ENCODE assay signal across 13 cellular contexts in genomic region chr9:131713016-131713415, GRCh38. TPM values are rescaled to one million over a fixed set of nuclear protein-coding genes. Genes with fewer than 3 reads are reported as not detected.
DNase-seq lines count a peak whose midpoint lies in the region; ATAC-seq and TF ChIP-seq lines count a peak whose summit lies in the region.
"Had no signal": no experiment of that assay in that cellular context is flagged by ENCODE, and none has a peak within 500 bp of the region (broad histone marks: within the 10 kb centered on the region; RNA-seq: fewer than 3 reads in every experiment).

No MANE protein-coding gene starts in this region.

- H3K4me3 ChIP-seq in heart left ventricle (no peak overlapping the region), uterus (no peak overlapping the region), HAP-1 (no peak overlapping the region)

- no peak for TF ChIP-seq CTCF in heart left ventricle (IDR thresholded peaks at IDR 0.05)
- no peak for TF ChIP-seq CTCF in uterus (IDR thresholded peaks at IDR 0.05)

- no peak for DNase-seq in heart left ventricle
- DNase-seq in left ventricle myocardium superior: no peak
- no peak for DNase-seq in natural killer cell treated with Interleukin-12 subunit alpha and Interleukin-12 subunit beta and Interleukin-15 and Interleukin-18, amount 100 ng/mL, for 72 hours (ENCODE audit: low spot score)
- no peak for DNase-seq in uterus
- no peak for DNase-seq in HAP-1 (ENCODE audit: low spot score in 2 of 2)
- no peak for DNase-seq in DMS 273 treated with DMSO at 0.1 percent for 48 hours (lab: John Stamatoyannopoulos, UW)
- no peak for DNase-seq in NCI-H510A (lab: John Stamatoyannopoulos, UW)
- DNase-seq: anterior cingulate cortex; NCI-H187; NK-92 treated with Interleukin-12 subunit alpha and Interleukin-12 subunit beta, amount 100 ng/mL, for 24 hours; stimulated activated CD4-positive, alpha-beta T cell treated with anti-CD3 and anti-CD28 coated beads, Interleukin-2, amount 100 ng/mL, for 24 hours had no signal

- peaks cover 16 to 99% (median 71%) of the 10 kb centered on the region in 12 donors for H3K4me1 ChIP-seq in heart left ventricle
- no peaks in the 10 kb centered on the region for H3K4me1 ChIP-seq in uterus
- H3K4me1 ChIP-seq in HAP-1: peaks cover 20% of the 10 kb centered on the region

- H3K9me3 ChIP-seq in heart left ventricle (no peaks in the 10 kb centered on the region), uterus (no peaks in the 10 kb centered on the region), HAP-1 (no peaks in the 10 kb centered on the region)

- no peaks in the 10 kb centered on the region for H3K9me3 Mint-ChIP-seq in dendritic cell treated with granulocyte-macrophage colony-stimulating factor and Interleukin-4, amounts not matched to agents 40 ng/mL and 50 ng/mL, for 4 days
- H3K9me3 Mint-ChIP-seq in natural killer cell treated with Interleukin-12 subunit alpha and Interleukin-12 subunit beta and Interleukin-15 and Interleukin-18, amount 100 ng/mL, for 72 hours: no peaks in the 10 kb centered on the region
- H3K9me3 Mint-ChIP-seq: stimulated activated naive CD8-positive, alpha-beta T cell treated with anti-CD3 and anti-CD28 coated beads, Interleukin-15, Interleukin-2, amounts not matched to agents 100 ng/mL and 50 ng/mL, for 24 hours had no signal

- H3K27ac ChIP-seq in heart left ventricle (peak overlapping the region; percentile 58 to 93 (median 84)), uterus (peak overlapping the region; percentile 75 to 95)

- no peaks in the 10 kb centered on the region for H3K27me3 Mint-ChIP-seq in dendritic cell treated with granulocyte-macrophage colony-stimulating factor and Interleukin-4, amounts not matched to agents 40 ng/mL and 50 ng/mL, for 4 days
- H3K27me3 Mint-ChIP-seq in natural killer cell treated with Interleukin-12 subunit alpha and Interleukin-12 subunit beta and Interleukin-15 and Interleukin-18, amount 100 ng/mL, for 72 hours: no peaks in the 10 kb centered on the region
- H3K27me3 Mint-ChIP-seq: stimulated activated naive CD8-positive, alpha-beta T cell treated with anti-CD3 and anti-CD28 coated beads, Interleukin-15, Interleukin-2, amounts not matched to agents 100 ng/mL and 50 ng/mL, for 24 hours had no signal

- 78 to 95% (median 87%) methylated on average over 8 of the region's 8 CpGs for WGBS in heart left ventricle, 4 donors

- intact Hi-C loops in heart left ventricle (cut with DNase I): loop anchor here in 1 of 10 donors (5.0 kb wide), 1 partner anchor 46 kb away; no protein-coding TSS in a partner anchor
- intact Hi-C loops in left ventricle myocardium superior (cut with micrococcal nuclease): no loop called here
- intact Hi-C loops in dendritic cell treated with granulocyte-macrophage colony-stimulating factor and Interleukin-4, amounts not matched to agents 40 ng/mL and 50 ng/mL, for 4 days (cut with micrococcal nuclease): no loop called here
- intact Hi-C loops in uterus (cut with DNase I; ENCODE audit: low total_unique reads): no loop called here

- H3K36me3 ChIP-seq in heart left ventricle (peaks cover 0 to 2% (median 0%) of the 10 kb centered on the region in 9 donors), uterus (no peaks in the 10 kb centered on the region), HAP-1 (replicated peaks) (no peaks in the 10 kb centered on the region; the same call in 1 of the 2 replicates)

- H3K27ac Mint-ChIP-seq in dendritic cell treated with granulocyte-macrophage colony-stimulating factor and Interleukin-4, amounts not matched to agents 40 ng/mL and 50 ng/mL, for 4 days: peak overlapping the region; percentile 9
- peak overlapping the region; percentile 71 to 84 for H3K27ac Mint-ChIP-seq in natural killer cell treated with Interleukin-12 subunit alpha and Interleukin-12 subunit beta and Interleukin-15 and Interleukin-18, amount 100 ng/mL, for 72 hours
- H3K27ac Mint-ChIP-seq: stimulated activated naive CD8-positive, alpha-beta T cell treated with anti-CD3 and anti-CD28 coated beads, Interleukin-15, Interleukin-2, amounts not matched to agents 100 ng/mL and 50 ng/mL, for 24 hours had no signal

- in situ Hi-C loops in HAP-1 (cut with MboI; ENCODE audit: low sequenced_read_pairs): no loop called here

- H3K4me3 Mint-ChIP-seq in dendritic cell treated with granulocyte-macrophage colony-stimulating factor and Interleukin-4, amounts not matched to agents 40 ng/mL and 50 ng/mL, for 4 days: no peak overlapping the region
- no peak overlapping the region for H3K4me3 Mint-ChIP-seq in natural killer cell treated with Interleukin-12 subunit alpha and Interleukin-12 subunit beta and Interleukin-15 and Interleukin-18, amount 100 ng/mL, for 72 hours
- H3K4me3 Mint-ChIP-seq: stimulated activated naive CD8-positive, alpha-beta T cell treated with anti-CD3 and anti-CD28 coated beads, Interleukin-15, Interleukin-2, amounts not matched to agents 100 ng/mL and 50 ng/mL, for 24 hours had no signal

- TF ChIP-seq POLR2A in heart left ventricle (IDR thresholded peaks at IDR 0.05) (no peak), uterus (IDR thresholded peaks at IDR 0.05) (no peak)

- H3K27me3 ChIP-seq in heart left ventricle (no peaks in the 10 kb centered on the region), uterus (no peaks in the 10 kb centered on the region), HAP-1 (ENCODE audit: low read depth) (no peaks in the 10 kb centered on the region)

- peaks cover 93% of the 10 kb centered on the region for H3K4me1 Mint-ChIP-seq in dendritic cell treated with granulocyte-macrophage colony-stimulating factor and Interleukin-4, amounts not matched to agents 40 ng/mL and 50 ng/mL, for 4 days (ENCODE audit: low read depth)
- H3K4me1 Mint-ChIP-seq in natural killer cell treated with Interleukin-12 subunit alpha and Interleukin-12 subunit beta and Interleukin-15 and Interleukin-18, amount 100 ng/mL, for 72 hours (ENCODE audit: low read depth in 2 of 2): peaks cover 77 to 79% of the 10 kb centered on the region in 2 donors

- peaks cover 82% of the 10 kb centered on the region for H3K36me3 Mint-ChIP-seq in dendritic cell treated with granulocyte-macrophage colony-stimulating factor and Interleukin-4, amounts not matched to agents 40 ng/mL and 50 ng/mL, for 4 days (ENCODE audit: low read depth)
- peaks cover 7% of the 10 kb centered on the region for H3K36me3 Mint-ChIP-seq in natural killer cell treated with Interleukin-12 subunit alpha and Interleukin-12 subunit beta and Interleukin-15 and Interleukin-18, amount 100 ng/mL, for 72 hours

- ATAC-seq in heart left ventricle (no peak), left ventricle myocardium superior (no peak)
- no peak for ATAC-seq in natural killer cell treated with Interleukin-12 subunit alpha and Interleukin-12 subunit beta and Interleukin-15 and Interleukin-18, amount 100 ng/mL, for 72 hours

RNA-seq across cellular contexts. Expression of gene RAPGEF1, which starts 26.9 kb away (rescaled TPM):
- total RNA-seq in heart left ventricle: 100 to 1,000 TPM in 7 of 9 donors, 10 to 100 TPM in 2; 81.9 to 161 (median 116) TPM
- 100 to 1,000 TPM in 1 of 2 donors, 10 to 100 TPM in 1; 50.6 to 114 TPM for polyA plus RNA-seq in heart left ventricle
- 156 TPM for total RNA-seq in left ventricle myocardium superior
- total RNA-seq in natural killer cell treated with Interleukin-12 subunit alpha and Interleukin-12 subunit beta and Interleukin-15 and Interleukin-18, amount 100 ng/mL, for 72 hours: 100 to 1,000 TPM; 109 to 215 TPM
- 10 to 100 TPM; 13.1 to 73.7 (median 26.2) TPM for total RNA-seq in uterus
